Comparison of ENCODE assay signal across 30 cellular contexts in the genomic region with DNA sequence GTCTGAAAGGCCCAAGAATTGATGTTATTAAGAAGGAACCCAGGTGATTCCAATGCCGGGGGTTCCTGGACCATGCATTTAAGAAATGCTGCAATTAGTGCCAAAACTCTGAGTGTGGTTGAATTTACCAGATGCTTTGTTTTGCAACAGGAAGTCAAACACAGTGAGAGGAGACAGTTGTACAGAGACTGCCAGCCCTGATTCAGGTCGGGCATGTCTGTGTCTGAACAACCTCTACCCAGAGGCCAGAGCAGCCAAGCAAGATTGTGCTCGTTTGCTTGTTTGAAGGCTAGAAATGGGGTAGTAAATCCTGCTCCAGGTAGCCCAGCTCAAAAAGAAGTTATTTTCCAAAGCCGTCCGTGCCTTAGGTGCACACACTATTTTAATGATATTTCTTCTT.
"Had no signal": no experiment of that assay in that cellular context is flagged by ENCODE, and none has a peak within 500 bp of the region (broad histone marks: within the 10 kb centered on the region; RNA-seq: fewer than 3 reads in every experiment).

No MANE protein-coding gene starts in this region.

- H3K9me3 Mint-ChIP-seq: activated CD4-positive, alpha-beta T cell treated with anti-CD3 and anti-CD28 coated beads, Interleukin-2, amount 10 ng/mL, durations not matched to agents 24 days and 14 days; activated naive CD4-positive, alpha-beta T cell treated with anti-CD3 and anti-CD28 coated beads, Interleukin-2, amount 10 ng/mL, durations not matched to agents 7 days and 5 days; activated naive CD8-positive, alpha-beta T cell treated with anti-CD3 and anti-CD28 coated beads, Interleukin-2, amount 10 ng/mL, durations not matched to agents 7 days and 5 days; stimulated activated naive CD8-positive, alpha-beta T cell treated with anti-CD3 and anti-CD28 coated beads, Interleukin-15, amount 100 ng/mL, for 72 hours had no signal

- ATAC-seq: effector memory CD8-positive, alpha-beta T cell; heart right ventricle; lower lobe of right lung; mucosa of descending colon; natural killer cell treated with Interleukin-12 subunit alpha and Interleukin-12 subunit beta and Interleukin-15 and Interleukin-18, amount 100 ng/mL, for 72 hours; right lobe of liver; stimulated activated effector memory CD8-positive, alpha-beta T cell treated with anti-CD3 and anti-CD28 coated beads, Interleukin-12 subunit alpha, Interleukin-12 subunit beta, amount 100 ng/mL, for 72 hours; stimulated activated naive CD8-positive, alpha-beta T cell treated with anti-CD3 and anti-CD28 coated beads, Interleukin-15, amount 100 ng/mL, for 72 hours; T-helper 17 cell had no signal

- H3K36me3 ChIP-seq: ascending aorta, heart right ventricle, lower lobe of right lung, right lobe of liver, vagina had no signal

- DNase-seq: activated CD4-positive, alpha-beta memory T cell treated with anti-CD3 and anti-CD28 coated beads for 36 hours; activated CD4-positive, alpha-beta T cell treated with anti-CD3 and anti-CD28 coated beads, Interleukin-2, amount 10 ng/mL, durations not matched to agents 24 days and 14 days; activated CD4-positive, CD25-positive, alpha-beta regulatory T cell treated with anti-CD3 and anti-CD28 coated beads, Interleukin-2, amount 50 U/mL, for 72 hours; activated CD8-positive, alpha-beta memory T cell treated with anti-CD3 and anti-CD28 coated beads, Interleukin-2, amount 50 U/mL, for 4 hours; activated gamma-delta T cell; activated naive CD4-positive, alpha-beta T cell treated with anti-CD3 and anti-CD28 coated beads, Interleukin-2, amount 10 ng/mL, durations not matched to agents 7 days and 5 days; activated naive CD8-positive, alpha-beta T cell treated with anti-CD3 and anti-CD28 coated beads, Interleukin-2, amount 10 ng/mL, durations not matched to agents 7 days and 5 days; activated T-cell treated with anti-CD3 and anti-CD28 coated beads, Interleukin-2, amount 50 U/mL, for 1 hour; cortex of kidney; effector memory CD8-positive, alpha-beta T cell; foreskin fibroblast; heart right ventricle; lower lobe of right lung; mucosa of descending colon; posterior cingulate gyrus; right lobe of liver; stimulated activated CD4-positive, alpha-beta T cell treated with anti-CD3 and anti-CD28 coated beads, Interleukin-12 subunit alpha, Interleukin-12 subunit beta, amount 100 ng/mL, for 4 hours; stimulated activated CD4-positive, alpha-beta T cell treated with anti-CD3 and anti-CD28 coated beads, Interleukin-4, amount 100 ng/mL, for 24 hours; stimulated activated naive CD8-positive, alpha-beta T cell treated with anti-CD3 and anti-CD28 coated beads, Interleukin-15, amount 100 ng/mL, for 72 hours; substantia nigra; T-helper 17 cell; T1000 had no signal

- H3K4me3 Mint-ChIP-seq: activated CD4-positive, alpha-beta memory T cell treated with anti-CD3 and anti-CD28 coated beads for 36 hours; activated CD4-positive, alpha-beta T cell treated with anti-CD3 and anti-CD28 coated beads, Interleukin-2, amount 10 ng/mL, durations not matched to agents 24 days and 14 days; activated naive CD4-positive, alpha-beta T cell treated with anti-CD3 and anti-CD28 coated beads, Interleukin-2, amount 10 ng/mL, durations not matched to agents 7 days and 5 days; activated naive CD8-positive, alpha-beta T cell treated with anti-CD3 and anti-CD28 coated beads, Interleukin-2, amount 10 ng/mL, durations not matched to agents 7 days and 5 days; activated T-helper 1 cell treated with anti-CD3 and anti-CD28 coated beads, Interleukin-12 subunit alpha, Interleukin-12 subunit beta, Interleukin-2, Interleukin-4 antibody, amounts not matched to agents 30 ng/mL and 10 ng/mL and 1 ng/mL, durations not matched to agents 14 hours and 24 hours and 36 hours; brain; effector memory CD8-positive, alpha-beta T cell; natural killer cell treated with Interleukin-12 subunit alpha and Interleukin-12 subunit beta and Interleukin-15 and Interleukin-18, amount 100 ng/mL, for 72 hours; stimulated activated effector memory CD8-positive, alpha-beta T cell treated with anti-CD3 and anti-CD28 coated beads, Interleukin-12 subunit alpha, Interleukin-12 subunit beta, amount 100 ng/mL, for 72 hours; stimulated activated naive CD8-positive, alpha-beta T cell treated with anti-CD3 and anti-CD28 coated beads, Interleukin-15, amount 100 ng/mL, for 72 hours; T-helper 17 cell; type B pancreatic cell had no signal

- H3K4me1 Mint-ChIP-seq: activated CD4-positive, alpha-beta T cell treated with anti-CD3 and anti-CD28 coated beads, Interleukin-2, amount 10 ng/mL, durations not matched to agents 24 days and 14 days; activated naive CD4-positive, alpha-beta T cell treated with anti-CD3 and anti-CD28 coated beads, Interleukin-2, amount 10 ng/mL, durations not matched to agents 7 days and 5 days; activated naive CD8-positive, alpha-beta T cell treated with anti-CD3 and anti-CD28 coated beads, Interleukin-2, amount 10 ng/mL, durations not matched to agents 7 days and 5 days; stimulated activated effector memory CD8-positive, alpha-beta T cell treated with anti-CD3 and anti-CD28 coated beads, Interleukin-12 subunit alpha, Interleukin-12 subunit beta, amount 100 ng/mL, for 72 hours; stimulated activated naive CD8-positive, alpha-beta T cell treated with anti-CD3 and anti-CD28 coated beads, Interleukin-15, amount 100 ng/mL, for 72 hours; T-helper 17 cell had no signal

- H3K27me3 Mint-ChIP-seq: activated CD4-positive, alpha-beta memory T cell treated with anti-CD3 and anti-CD28 coated beads for 36 hours; activated CD4-positive, alpha-beta T cell treated with anti-CD3 and anti-CD28 coated beads, Interleukin-2, amount 10 ng/mL, durations not matched to agents 24 days and 14 days; activated naive CD4-positive, alpha-beta T cell treated with anti-CD3 and anti-CD28 coated beads, Interleukin-2, amount 10 ng/mL, durations not matched to agents 7 days and 5 days; activated naive CD8-positive, alpha-beta T cell treated with anti-CD3 and anti-CD28 coated beads, Interleukin-2, amount 10 ng/mL, durations not matched to agents 7 days and 5 days; effector memory CD8-positive, alpha-beta T cell; stimulated activated naive CD8-positive, alpha-beta T cell treated with anti-CD3 and anti-CD28 coated beads, Interleukin-15, amount 100 ng/mL, for 72 hours; T-helper 17 cell had no signal

- H3K4me1 ChIP-seq: ascending aorta, heart right ventricle, lower lobe of right lung, vagina had no signal

- H3K27me3 ChIP-seq: ascending aorta, right lobe of liver, vagina had no signal

- H3K27ac ChIP-seq: ascending aorta, heart right ventricle, lower lobe of right lung, right lobe of liver, vagina had no signal

- H3K36me3 Mint-ChIP-seq: activated CD4-positive, alpha-beta memory T cell treated with anti-CD3 and anti-CD28 coated beads for 36 hours; activated naive CD4-positive, alpha-beta T cell treated with anti-CD3 and anti-CD28 coated beads, Interleukin-2, amount 10 ng/mL, durations not matched to agents 7 days and 5 days; activated naive CD8-positive, alpha-beta T cell treated with anti-CD3 and anti-CD28 coated beads, Interleukin-2, amount 10 ng/mL, durations not matched to agents 7 days and 5 days; brain; natural killer cell treated with Interleukin-12 subunit alpha and Interleukin-12 subunit beta and Interleukin-15 and Interleukin-18, amount 100 ng/mL, for 72 hours; stimulated activated effector memory CD8-positive, alpha-beta T cell treated with anti-CD3 and anti-CD28 coated beads, Interleukin-12 subunit alpha, Interleukin-12 subunit beta, amount 100 ng/mL, for 72 hours; type B pancreatic cell had no signal

- H3K9me3 ChIP-seq: ascending aorta, right lobe of liver, vagina had no signal

- H3K4me3 ChIP-seq: ascending aorta, heart right ventricle, lower lobe of right lung, mucosa of descending colon, right lobe of liver, skin epidermis, vagina had no signal

- H3K27ac Mint-ChIP-seq: activated CD4-positive, alpha-beta memory T cell treated with anti-CD3 and anti-CD28 coated beads for 36 hours; activated CD4-positive, alpha-beta T cell treated with anti-CD3 and anti-CD28 coated beads, Interleukin-2, amount 10 ng/mL, durations not matched to agents 24 days and 14 days; activated naive CD4-positive, alpha-beta T cell treated with anti-CD3 and anti-CD28 coated beads, Interleukin-2, amount 10 ng/mL, durations not matched to agents 7 days and 5 days; activated naive CD8-positive, alpha-beta T cell treated with anti-CD3 and anti-CD28 coated beads, Interleukin-2, amount 10 ng/mL, durations not matched to agents 7 days and 5 days; activated T-helper 1 cell treated with anti-CD3 and anti-CD28 coated beads, Interleukin-12 subunit alpha, Interleukin-12 subunit beta, Interleukin-2, Interleukin-4 antibody, amounts not matched to agents 30 ng/mL and 10 ng/mL and 1 ng/mL, durations not matched to agents 14 hours and 24 hours and 36 hours; brain; effector memory CD8-positive, alpha-beta T cell; natural killer cell treated with Interleukin-12 subunit alpha and Interleukin-12 subunit beta and Interleukin-15 and Interleukin-18, amount 100 ng/mL, for 72 hours; stimulated activated effector memory CD8-positive, alpha-beta T cell treated with anti-CD3 and anti-CD28 coated beads, Interleukin-12 subunit alpha, Interleukin-12 subunit beta, amount 100 ng/mL, for 72 hours; stimulated activated naive CD8-positive, alpha-beta T cell treated with anti-CD3 and anti-CD28 coated beads, Interleukin-15, amount 100 ng/mL, for 72 hours; T-helper 17 cell; type B pancreatic cell had no signal
